9 cellular contexts compared by ENCODE assay signal in the genomic region with DNA sequence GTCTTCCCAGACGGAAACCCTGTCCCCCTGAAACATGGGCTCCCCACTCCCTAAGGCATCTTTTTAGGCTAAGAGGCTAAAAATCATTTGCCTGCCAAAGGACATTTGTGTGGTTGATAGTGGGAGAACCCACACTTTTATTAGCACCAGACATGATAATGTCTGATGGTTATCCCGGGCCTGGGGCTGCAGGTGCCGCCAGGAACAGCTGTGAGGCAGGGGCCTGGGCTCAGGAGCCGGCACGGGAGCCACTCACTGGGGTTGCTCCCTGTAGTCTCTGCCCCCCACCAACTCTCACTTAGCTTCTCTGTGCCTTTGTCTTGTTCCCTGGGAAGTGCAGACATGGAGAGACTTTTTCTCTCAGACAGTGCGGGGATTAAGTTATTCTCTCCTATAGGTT.
"Had no signal": no experiment of that assay in that cellular context is flagged by ENCODE, and none has a peak within 500 bp of the region (broad histone marks: within the 10 kb centered on the region; RNA-seq: fewer than 3 reads in every experiment).

No MANE protein-coding gene starts in this region.

- DNase-seq: GM23248, GOT3, H7, H9, HCEC 1CT, HFFc6 had no signal

- H3K4me3 ChIP-seq: GM23248, GM23338, HAP-1 had no signal

- H3K9me3 ChIP-seq: HAP-1 had no signal

- H3K27ac ChIP-seq: GM23248 had no signal

- H3K4me1 ChIP-seq: HAP-1 had no signal

- H2AFZ ChIP-seq: GM23248, GM23338 had no signal

- H3K4me2 ChIP-seq: GM23338 had no signal

- H3K9ac ChIP-seq: GM23248 had no signal

- H3K36me3 ChIP-seq: HAP-1 had no signal

- ATAC-seq: GM23338, HCT116 had no signal
